8 cellular contexts compared by ENCODE assay signal in the genomic region with DNA sequence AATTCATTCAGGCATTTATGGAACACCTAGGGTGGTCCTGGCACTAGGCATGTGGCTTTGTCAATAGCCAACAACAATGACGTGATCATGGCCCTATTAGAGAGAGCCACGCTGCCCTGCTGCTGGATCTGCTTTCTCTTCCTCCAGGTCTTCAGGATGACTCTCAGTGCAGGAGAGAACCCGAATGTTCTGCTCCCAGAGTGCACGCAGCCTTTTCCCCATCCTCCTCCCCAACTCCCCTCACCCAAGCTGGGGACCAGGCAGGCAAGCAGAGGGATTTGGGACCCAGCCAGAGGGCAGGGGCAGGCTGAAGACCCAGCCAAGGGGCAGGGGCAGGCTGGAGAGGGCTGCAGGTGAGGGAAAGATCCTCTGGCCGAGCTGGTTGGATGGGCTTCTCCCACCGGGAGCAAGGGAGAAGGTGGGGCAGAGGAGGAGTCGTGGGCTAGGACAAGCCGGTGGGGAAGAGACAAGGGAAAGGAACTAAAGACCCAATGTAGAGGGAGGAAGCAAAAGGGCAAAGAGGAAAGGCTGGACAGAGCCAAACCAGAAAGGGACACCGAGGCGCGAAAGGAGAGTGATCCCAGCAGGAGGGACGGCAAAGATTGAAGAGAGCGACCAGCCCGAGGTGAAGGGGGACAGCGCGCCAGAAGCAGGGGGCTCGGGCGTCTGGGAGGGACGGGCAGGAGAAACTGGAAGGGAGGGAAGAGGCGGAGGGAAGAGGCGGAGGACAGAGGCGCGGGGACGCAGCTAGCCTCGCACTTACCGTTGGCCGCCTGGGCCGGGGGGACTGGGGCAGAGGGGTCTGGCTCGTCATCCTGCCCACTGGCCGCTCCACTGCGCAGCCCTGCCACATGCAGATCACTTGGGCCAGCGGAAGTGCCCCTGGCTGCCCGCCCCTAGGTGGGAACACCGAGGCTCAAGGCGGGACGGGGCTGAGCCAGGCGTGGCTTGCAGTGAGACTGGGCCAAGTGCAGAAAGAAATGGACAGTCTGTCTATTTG. TPM values are rescaled to one million over a fixed set of nuclear protein-coding genes. Genes with fewer than 3 reads are reported as not detected.
A peak's percentile ranks its signal among the peaks of the same experiment; 100 is the strongest.
DNase-seq lines count a peak whose midpoint lies in the region; ATAC-seq and TF ChIP-seq lines count a peak whose summit lies in the region.

A gene with protein sequence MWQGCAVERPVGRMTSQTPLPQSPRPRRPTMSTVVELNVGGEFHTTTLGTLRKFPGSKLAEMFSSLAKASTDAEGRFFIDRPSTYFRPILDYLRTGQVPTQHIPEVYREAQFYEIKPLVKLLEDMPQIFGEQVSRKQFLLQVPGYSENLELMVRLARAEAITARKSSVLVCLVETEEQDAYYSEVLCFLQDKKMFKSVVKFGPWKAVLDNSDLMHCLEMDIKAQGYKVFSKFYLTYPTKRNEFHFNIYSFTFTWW (minus strand): TSS at position 880 of the 1,000 bp plus-strand sequence. CDS start 27 bp downstream, at position 853.

- H3K4me3 ChIP-seq in esophagus (ENCODE audit: low read depth in 1 of 2, low read length in 2 of 2), result peak within 1 kb of the TSS; percentile 50 to 58
- H3K4me3 ChIP-seq in BE2C (ENCODE audit: low read depth, low read length), result no peak within 1 kb of the TSS
- no peak within 1 kb of the TSS for H3K4me3 ChIP-seq in SJCRH30

- H3K9me3 ChIP-seq in esophagus (ENCODE audit: control insufficient read depth in 2 of 2, insufficient read depth in 1 of 2, low read depth in 1 of 2, low read length in 1 of 2) (no peaks in the 10 kb centered on the region), BE2C (no peaks in the 10 kb centered on the region), SJCRH30 (replicated peaks) (no peaks in the 10 kb centered on the region)

- H3K4me1 ChIP-seq in esophagus (ENCODE audit: control insufficient read depth in 2 of 2, insufficient read depth in 2 of 2, low read length in 1 of 2), result peaks cover 4 to 8% of the 10 kb centered on the region in 2 donors
- no peaks in the 10 kb centered on the region for H3K4me1 ChIP-seq in BE2C
- H3K4me1 ChIP-seq in SJCRH30, result peaks cover 5% of the 10 kb centered on the region; the same call in 1 of the 2 replicates

- no peak for TF ChIP-seq CTCF in omental fat pad (IDR thresholded peaks at IDR 0.05)
- TF ChIP-seq CTCF in BE2C (IDR thresholded peaks at IDR 0.05; ENCODE audit: low read depth, low read length), result no peak

- WGBS in esophagus, 2 donors, result 9 to 13% methylated on average over 36 to 37 of the region's 37 CpGs

- H3K27ac ChIP-seq in esophagus (ENCODE audit: low read depth in 2 of 2, low read length in 1 of 2), result no peak within 1 kb of the TSS
- no peak within 1 kb of the TSS for H3K27ac ChIP-seq in SJCRH30

- no peaks in the 10 kb centered on the region for H3K27me3 ChIP-seq in esophagus (ENCODE audit: control insufficient read depth in 1 of 2, insufficient read depth in 2 of 2, low read length in 2 of 2)
- no peaks in the 10 kb centered on the region for H3K27me3 ChIP-seq in BE2C
- H3K27me3 ChIP-seq in SJCRH30, result no peaks in the 10 kb centered on the region

- H3K36me3 ChIP-seq in esophagus (ENCODE audit: control insufficient read depth in 2 of 2, insufficient read depth in 2 of 2, low read length in 1 of 2) (no peaks in the 10 kb centered on the region), BE2C (no peaks in the 10 kb centered on the region), SJCRH30 (no peaks in the 10 kb centered on the region)

- peak; percentile 90 for ATAC-seq in omental fat pad (ENCODE audit: low FRiP score)

- peak; percentile 74 for DNase-seq in DMS79 treated with DMSO at 0.1 percent for 48 hours (lab: John Stamatoyannopoulos, UW)
- DNase-seq in NCI-H774 (lab: John Stamatoyannopoulos, UW), result peak; percentile 40
- DNase-seq in omental fat pad (ENCODE audit: low spot score), result no peak
- DNase-seq in BE2C, result no peak
- DNase-seq in NCI-H524 (lab: John Stamatoyannopoulos, UW), result no peak
- DNase-seq in NCI-H1048 (lab: John Stamatoyannopoulos, UW), result no peak
- DNase-seq in SJCRH30, result no peak

RNA-seq across cellular contexts. Expression of the gene that starts here (rescaled TPM):
- polyA plus RNA-seq in esophagus, result 1 to 10 TPM in 1 of 2 donors, under 1 TPM in 1; 0.84 to 1.1 TPM
- total RNA-seq in omental fat pad, result 1 to 10 TPM; 3.5 to 8.4 (median 6.2) TPM
- 1.8 TPM for polyA plus RNA-seq in BE2C (2012; ENCODE audit: insufficient read depth, insufficient read length, low read depth)
- 0.15 and 0.24 TPM in 2 replicates for total RNA-seq in SJCRH30 (2014; rRNA removed; shearing (Covaris generic))

Comparison
In these comparisons a context has a peak if more than half of its experiments do, and no peak if none do; other contexts are left out.
1. DNase-seq: peak in DMS79 treated with DMSO at 0.1 percent for 48 hours (single experiment) and NCI-H774 (single experiment); none in omental fat pad (single experiment), BE2C (single experiment), NCI-H524 (0 of 2), NCI-H1048 (single experiment) and SJCRH30 (0 of 2).
2. H3K4me3 ChIP-seq: peak in esophagus (2 of 2); none in BE2C (single experiment) and SJCRH30 (single experiment).